1 cellular context compared by ENCODE assay signal in the genomic region with DNA sequence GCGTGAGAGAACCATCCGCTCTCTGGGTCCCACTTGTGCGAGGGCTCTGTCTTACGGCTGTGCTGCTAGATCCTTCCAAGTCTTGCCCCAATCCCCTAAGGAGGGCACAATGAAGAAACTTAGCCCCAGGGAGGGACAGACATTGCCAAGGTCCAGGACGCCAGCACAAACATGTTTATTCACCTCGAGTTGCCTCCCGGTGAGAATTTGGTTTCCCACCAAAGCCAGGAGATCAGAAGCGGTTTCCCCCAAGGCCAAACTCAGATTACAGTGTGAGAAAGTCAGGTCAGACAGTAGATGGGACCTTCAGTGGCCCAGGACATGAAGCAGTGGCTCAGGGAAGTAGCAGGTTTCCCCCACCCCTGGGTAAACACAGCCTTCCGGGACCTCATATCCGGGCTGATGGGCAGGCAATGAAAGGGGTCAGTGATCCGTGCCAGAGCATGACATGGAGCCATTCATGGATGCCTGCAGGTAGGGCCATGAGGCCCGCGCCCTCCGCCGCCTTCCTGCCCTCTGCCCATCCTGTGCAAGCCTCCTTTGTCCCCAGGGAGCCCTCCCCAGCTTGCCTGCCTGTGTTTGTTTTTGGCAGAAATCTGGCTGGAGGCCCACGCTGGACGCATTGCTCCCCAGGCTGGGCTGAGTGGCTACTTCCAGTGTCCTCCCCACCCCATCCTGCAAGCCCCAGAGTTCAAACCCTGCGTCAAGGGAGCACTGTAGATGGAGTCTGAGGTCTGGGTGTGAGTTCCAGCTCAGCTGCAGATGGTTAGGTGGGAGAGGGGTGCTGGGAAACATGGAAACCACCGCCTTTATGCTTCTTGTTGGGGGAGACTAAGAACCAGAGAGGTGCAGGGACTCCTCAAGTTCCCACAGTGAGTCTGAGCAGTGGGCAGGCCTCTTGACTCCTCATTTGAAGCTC.
TF ChIP-seq lines count a peak whose summit lies in the region.

No MANE protein-coding gene starts in this region.

TF ChIP-seq in HepG2, 621 proteins besides CTCF, POLR2A, EP300 and RAD21 (continued from another document):
- TF ChIP-seq, protein P1, sequence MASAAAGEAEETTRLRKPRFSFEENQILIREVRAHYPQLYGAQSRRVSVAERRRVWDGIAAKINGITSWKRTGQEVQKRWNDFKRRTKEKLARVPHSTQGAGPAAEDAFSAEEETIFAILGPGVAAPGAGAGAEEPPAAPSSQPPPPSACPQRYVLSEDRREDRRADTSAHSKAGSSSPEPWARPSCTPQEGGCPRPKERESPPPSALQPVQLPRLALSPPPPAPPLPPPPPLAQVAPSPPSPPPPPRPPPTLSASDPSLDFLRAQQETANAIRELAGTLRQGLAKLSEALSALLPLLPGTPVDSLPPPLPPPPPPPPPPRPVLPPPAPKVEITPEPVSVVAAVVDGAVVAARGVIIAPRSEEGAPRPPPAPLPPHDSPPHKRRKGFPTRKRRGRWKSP (CRISPR knock-in tag; IDR thresholded peaks at IDR 0.05): peak; percentile 92
- TF ChIP-seq CEBPB (IDR thresholded peaks at IDR 0.05; ENCODE audit: borderline replicate concordance, low read depth, low read length): no peak
